ENCODE assay signal across 1 cellular context in genomic region chr5:50440651-50441478, GRCh38.
A peak's percentile ranks its signal among the peaks of the same experiment; 100 is the strongest.
TF ChIP-seq lines count a peak whose summit lies in the region.

TSS of gene EMB (minus strand) at chr5:50441288. CDS start at chr5:50441151, 137 bp downstream.

TF ChIP-seq in H1, 55 proteins besides CTCF, POLR2A, EP300 and RAD21 (continued from another document):
- TF ChIP-seq E2F6 (IDR thresholded peaks at IDR 0.05) (peak; percentile 52; the same call in 1 of the 2 replicates), PHF8 (conservative IDR thresholded peaks at IDR 0.05; ENCODE audit: low read depth, low read length) (peak; percentile 90), BACH1 (IDR thresholded peaks at IDR 0.05; ENCODE audit: low read length) (no peak), KDM4A (IDR thresholded peaks at IDR 0.05; ENCODE audit: low read depth, low read length, severe bottlenecking) (peak; percentile 17), TBP (IDR thresholded peaks at IDR 0.05; ENCODE audit: low read depth, low read length) (peak; percentile 86), GABPA (IDR thresholded peaks at IDR 0.05; ENCODE audit: borderline replicate concordance, insufficient read depth, low read length) (0 out of 2 replicates have a peak, but pooled peaks have one; percentile 32), USF2 (IDR thresholded peaks at IDR 0.05; ENCODE audit: low read length) (no peak)
